ENCODE assay signal across 27 cellular contexts in genomic region chr7:49111706-49112105, GRCh38.
"Had no signal": no experiment of that assay in that cellular context is flagged by ENCODE, and none has a peak within 500 bp of the region (broad histone marks: within the 10 kb centered on the region; RNA-seq: fewer than 3 reads in every experiment).

No MANE protein-coding gene starts in this region.

- H3K9me3 ChIP-seq: left lung, lower lobe of right lung, mucosa of descending colon, pancreas, prostate gland, sigmoid colon, uterus had no signal

- H3K4me1 ChIP-seq: left lung, lower lobe of right lung, pancreas, prostate gland, sigmoid colon, spleen, tibial nerve, uterus had no signal

- FAIRE-seq: islet of Langerhans, pancreas, small intestine had no signal

- H3K27ac ChIP-seq: left lung, lower lobe of right lung, pancreas, prostate gland, sigmoid colon, spleen, tibial nerve, uterus had no signal

- DNase-seq: hypothalamus; immature natural killer cell; kidney; left colon; left lung; lower lobe of right lung; mammary epithelial cell; midbrain; mucosa of descending colon; naive thymus-derived CD4-positive, alpha-beta T cell; nucleus accumbens; pancreas; posterior cingulate gyrus; retina; sigmoid colon; small intestine; spleen; stimulated activated CD4-positive, alpha-beta T cell treated with anti-CD3 and anti-CD28 coated beads, Interleukin-4, amount 100 ng/mL, for 24 hours; stimulated activated naive CD4-positive, alpha-beta T cell treated with Interleukin-2 at 50 U/mL for 16 hours; stimulated activated naive CD8-positive, alpha-beta T cell treated with anti-CD3 and anti-CD28 coated beads, Interleukin-15, amount 100 ng/mL, for 72 hours; substantia nigra; uterus had no signal

- H3K27me3 ChIP-seq: left lung, pancreas, sigmoid colon, spleen, tibial nerve, uterus had no signal

- ATAC-seq: left colon; left lung; lower lobe of right lung; mucosa of descending colon; naive thymus-derived CD4-positive, alpha-beta T cell; natural killer cell treated with Interleukin-12 subunit alpha and Interleukin-12 subunit beta and Interleukin-15 and Interleukin-18, amount 100 ng/mL, for 72 hours; pancreas; stimulated activated effector memory CD8-positive, alpha-beta T cell treated with anti-CD3 and anti-CD28 coated beads, Interleukin-12 subunit alpha, Interleukin-12 subunit beta, amount 100 ng/mL, for 72 hours; stimulated activated naive CD8-positive, alpha-beta T cell treated with anti-CD3 and anti-CD28 coated beads, Interleukin-15, amount 100 ng/mL, for 72 hours had no signal

- H3K36me3 ChIP-seq: left lung, lower lobe of right lung, pancreas, prostate gland, sigmoid colon, spleen, tibial nerve, uterus had no signal

- H3K4me3 ChIP-seq: left lung, lower lobe of right lung, mucosa of descending colon, pancreas, prostate gland, sigmoid colon, spleen, tibial nerve, uterus had no signal
